8 cellular contexts compared by ENCODE assay signal in the genomic region with DNA sequence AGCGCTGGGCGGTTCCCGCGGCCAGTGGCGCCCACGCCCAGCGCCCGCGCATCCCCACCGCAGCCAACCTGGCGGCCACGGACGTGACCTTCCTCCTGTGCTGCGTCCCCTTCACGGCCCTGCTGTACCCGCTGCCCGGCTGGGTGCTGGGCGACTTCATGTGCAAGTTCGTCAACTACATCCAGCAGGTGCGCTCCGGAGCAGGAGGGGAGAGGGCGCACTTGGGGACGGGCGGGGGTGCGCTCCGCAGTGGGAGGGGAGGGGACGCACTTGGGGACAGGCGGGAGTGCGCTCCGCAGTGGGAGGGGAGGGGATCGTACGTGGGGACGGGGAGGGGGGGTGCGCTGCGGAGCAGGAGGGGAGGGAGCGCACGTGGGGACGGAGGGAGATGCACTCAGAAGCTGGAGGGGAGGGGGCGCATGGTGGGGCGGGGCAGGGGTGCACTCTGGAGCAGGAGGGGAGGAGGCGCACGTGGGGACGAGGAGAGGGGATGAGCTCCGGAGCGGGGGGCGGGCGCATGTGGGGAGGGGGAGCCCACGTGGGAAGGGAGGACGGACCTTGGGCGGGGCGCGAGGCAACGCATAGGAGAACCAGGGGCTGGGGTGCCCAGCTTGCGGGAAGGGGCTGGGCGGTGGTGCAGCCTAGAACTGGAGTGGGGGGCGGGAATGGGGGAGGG. TPM values are rescaled to one million over a fixed set of nuclear protein-coding genes. Genes with fewer than 3 reads are reported as not detected.
DNase-seq lines count a peak whose midpoint lies in the region; ATAC-seq and TF ChIP-seq lines count a peak whose summit lies in the region.
"Had no signal": no experiment of that assay in that cellular context is flagged by ENCODE, and none has a peak within 500 bp of the region (broad histone marks: within the 10 kb centered on the region; RNA-seq: fewer than 3 reads in every experiment).

No MANE protein-coding gene starts in this region.

- H3K27me3 ChIP-seq in dorsolateral prefrontal cortex = peaks cover 0 to 49% (median 40%) of the 10 kb centered on the region in 45 donors

- H3K27ac ChIP-seq in coronary artery (no peak overlapping the region), dorsolateral prefrontal cortex (no peak overlapping the region)
- H3K27ac ChIP-seq: PC-9 had no signal

- TF ChIP-seq CTCF in coronary artery (IDR thresholded peaks at IDR 0.05) (no peak), dorsolateral prefrontal cortex (IDR thresholded peaks at IDR 0.05 in 54 of 56, conservative IDR thresholded peaks at IDR 0.05 in 2 of 56; ENCODE audit: low read depth in 1 of 56, partially characterized antibody in 56 of 56) (no peak)

- intact Hi-C loops in dorsolateral prefrontal cortex (cut with DNase I) = loop anchor here in 1 of 2 donors (10.0 kb wide), 1 partner anchor 124 kb away; a partner anchor contains a TSS

- no peak for ATAC-seq in GM18517 (IDR thresholded peaks at IDR 0.05; ENCODE audit: unreplicated experiment)

- H3K4me3 ChIP-seq in coronary artery (peak overlapping the region; percentile 67), dorsolateral prefrontal cortex (peak overlapping the region in 19 of 59 donors; percentile 13 to 65 (median 55))
- H3K4me3 ChIP-seq: mucosa of descending colon had no signal

- DNase-seq in COR-L47 (lab: John Stamatoyannopoulos, UW) (peak; percentile 74), NCI-H1930 (lab: John Stamatoyannopoulos, UW) (peak; percentile 45 to 48), coronary artery (ENCODE audit: low spot score) (no peak), dorsolateral prefrontal cortex (no peak), SHP77 (lab: John Stamatoyannopoulos, UW) (no peak)
- DNase-seq: PC-9 had no signal

RNA-seq across cellular contexts. Expression of a gene that starts 1.5 kb away (rescaled TPM):
- total RNA-seq in dorsolateral prefrontal cortex = 1 to 10 TPM in 59 of 120 experiments, under 1 TPM in 56, not detected in 5; 0.29 to 3.5 (median 1.0) TPM
- total RNA-seq: mucosa of descending colon, PC-9 had no signal

RNA-seq across cellular contexts. Expression of a gene that starts 5.6 kb away (rescaled TPM):
- total RNA-seq in dorsolateral prefrontal cortex = 10 to 100 TPM; 26.1 to 60.5 (median 37.5) TPM

RNA-seq across cellular contexts. Expression of a gene that starts 7.2 kb away (rescaled TPM):
- total RNA-seq in dorsolateral prefrontal cortex = 10 to 100 TPM in 40 of 120 experiments, 1 to 10 TPM in 80; 3.8 to 17.6 (median 8.7) TPM

RNA-seq across cellular contexts. Expression of a gene that starts 25.3 kb away (rescaled TPM):
- not detected for total RNA-seq in dorsolateral prefrontal cortex
- total RNA-seq: mucosa of descending colon, PC-9 had no signal

RNA-seq across cellular contexts. Expression of a gene that starts 25.6 kb away (rescaled TPM):
- total RNA-seq in dorsolateral prefrontal cortex = 100 to 1,000 TPM in 1 of 120 experiments, 10 to 100 TPM in 119; 48.8 to 100 (median 63.9) TPM

Comparison
In these comparisons a context has a peak if more than half of its experiments do, and no peak if none do; other contexts are left out.
1. DNase-seq: peak in COR-L47 (single experiment) and NCI-H1930 (2 of 2); none in coronary artery (single experiment), dorsolateral prefrontal cortex (0 of 10) and SHP77 (0 of 2).